Comparison of ENCODE assay signal across 8 cellular contexts in the genomic region with DNA sequence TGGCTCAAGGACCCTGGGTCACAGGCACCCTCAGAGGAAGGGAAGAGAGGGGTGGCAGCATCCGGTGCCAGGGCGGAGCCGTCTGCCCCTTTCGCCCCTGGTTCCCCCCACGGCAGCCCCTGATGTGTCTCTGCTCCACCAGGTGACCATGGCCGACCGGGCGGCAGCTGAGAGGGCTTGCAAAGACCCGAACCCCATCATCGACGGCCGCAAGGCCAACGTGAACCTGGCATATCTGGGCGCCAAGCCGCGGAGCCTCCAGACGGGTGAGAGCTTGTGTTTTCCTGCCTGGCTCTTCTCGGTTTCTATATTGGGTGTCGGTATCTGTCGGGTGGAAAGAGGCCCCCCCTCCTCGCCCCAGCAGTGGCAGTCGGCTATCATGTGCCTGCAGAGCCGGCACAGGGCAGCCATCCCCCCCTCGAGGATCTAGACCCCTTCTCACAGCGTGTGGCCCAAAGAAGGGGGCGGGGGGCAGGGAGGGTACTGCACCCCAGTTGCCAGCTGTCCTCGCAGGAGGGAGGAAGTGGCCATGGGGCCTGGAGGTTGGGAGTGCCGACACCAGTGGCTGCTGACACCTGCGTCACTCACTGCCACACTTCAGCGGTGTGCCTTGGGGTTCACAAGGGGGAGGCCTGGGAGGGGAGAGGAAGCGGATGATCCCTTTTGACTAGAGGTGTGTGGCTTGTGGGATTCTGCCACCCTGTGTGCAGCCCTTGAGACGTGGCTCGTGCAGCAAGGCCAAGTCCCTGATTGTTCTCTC. TPM values are rescaled to one million over a fixed set of nuclear protein-coding genes. Genes with fewer than 3 reads are reported as not detected.
DNase-seq lines count a peak whose midpoint lies in the region; ATAC-seq and TF ChIP-seq lines count a peak whose summit lies in the region.

No MANE protein-coding gene starts in this region.

- peak overlapping the region; percentile 55; the same call in 1 of the 2 replicates for H3K27ac ChIP-seq in HCT116 (ENCODE audit: low read depth, low read length)

- DNase-seq in Ammon's horn (ENCODE audit: low spot score) (peak; percentile 48), HCT116 (ENCODE audit: low read depth, low spot score) (no peak), cerebellum (ENCODE audit: low spot score) (peak; percentile 66), mesothelial cell of epicardium (ENCODE audit: low spot score in 2 of 2, unreplicated experiment in 2 of 2) (no peak), left lobe of liver (ENCODE audit: low spot score) (no peak)
- peak; percentile 39 to 81 (median 61) for DNase-seq in activated CD4-positive, CD25-positive, alpha-beta regulatory T cell (lab: John Stamatoyannopoulos, UW)
- peak; percentile 68 to 69 for DNase-seq in stimulated activated CD8-positive, alpha-beta memory T cell treated with anti-CD3 and anti-CD28 coated beads, Interleukin-7, amount 100 ng/mL, for 4 hours (ENCODE audit: low read depth in 2 of 2)

- RAD21 ChIA-PET in HCT116 (lab: Charles Lee; ENCODE audit: low non-redundant PET in 1 of 2, low total read pairs in 2 of 2, uncharacterized antibody in 2 of 2, unreplicated experiment in 2 of 2), result no interaction called here

- no peaks in the 10 kb centered on the region for H3K9me3 Mint-ChIP-seq in mesothelial cell of epicardium

- H3K27me3 Mint-ChIP-seq in mesothelial cell of epicardium (ENCODE audit: low read depth), result no peaks in the 10 kb centered on the region

- peaks cover 18 to 25% of the 10 kb centered on the region in 2 experiments; a peak in 3 of 4 replicates for H3K36me3 ChIP-seq in HCT116 (ENCODE audit: control insufficient read depth in 1 of 2, insufficient read depth in 2 of 2, low read length in 2 of 2)

- peaks cover 15% of the 10 kb centered on the region for H3K36me3 Mint-ChIP-seq in mesothelial cell of epicardium

- intact Hi-C loops in HCT116 (cut with micrococcal nuclease), result no loop called here

- no peak for ATAC-seq in HCT116
- ATAC-seq in HG03342 (IDR thresholded peaks at IDR 0.05; ENCODE audit: unreplicated experiment), result no peak
- no peak for ATAC-seq in left lobe of liver

- peak overlapping the region; percentile 69 for H3K9ac ChIP-seq in HCT116 (ENCODE audit: low read length)

- TF ChIP-seq RAD21 in HCT116 (IDR thresholded peaks at IDR 0.05; ENCODE audit: low read depth), result no peak

- CTCF ChIA-PET in HCT116 (lab: Charles Lee), result no interaction called here

- no peak overlapping the region for H2AFZ ChIP-seq in HCT116 (ENCODE audit: low read depth, low read length, poor library complexity, severe bottlenecking)

- peaks cover 56% of the 10 kb centered on the region for H3K79me2 ChIP-seq in HCT116 (ENCODE audit: insufficient read depth, low read length)

- no peaks in the 10 kb centered on the region for H3K9me3 ChIP-seq in HCT116 (ENCODE audit: control insufficient read depth in 1 of 2, insufficient read depth in 1 of 2, low read depth in 1 of 2, low read length in 2 of 2)

- POLR2A ChIA-PET in HCT116 (lab: Charles Lee), result no interaction called here

- BruUV-seq in HCT116 (replicated peaks; lab: Mats Ljungman, UMichigan), result TSS peak; percentile 57

- H3K4me1 ChIP-seq in HCT116 (ENCODE audit: control insufficient read depth in 1 of 2, insufficient read depth in 2 of 2, low read length in 2 of 2), result peaks cover 24 to 38% of the 10 kb centered on the region in 2 experiments

- peak overlapping the region; percentile 83 for H3K4me3 Mint-ChIP-seq in mesothelial cell of epicardium

- peak overlapping the region; percentile 68 for H3K27ac Mint-ChIP-seq in mesothelial cell of epicardium

- peak overlapping the region; percentile 90 for H3K4me2 ChIP-seq in HCT116 (ENCODE audit: low read length)

- H4K20me1 ChIP-seq in HCT116 (ENCODE audit: insufficient read depth), result no peaks in the 10 kb centered on the region

- H3K4me3 ChIP-seq in HCT116 (replicated peaks in 1 of 2; ENCODE audit: low read depth in 1 of 2, low read length in 2 of 2), result peak overlapping the region; percentile 66 to 77

- H3K27me3 ChIP-seq in HCT116 (ENCODE audit: insufficient read depth, low read length), result no peaks in the 10 kb centered on the region

- H3K9me2 ChIP-seq in HCT116 (ENCODE audit: insufficient read depth), result no peaks in the 10 kb centered on the region

- peaks cover 30% of the 10 kb centered on the region for H3K4me1 Mint-ChIP-seq in mesothelial cell of epicardium

- TF ChIP-seq POLR2A in HCT116 (IDR thresholded peaks at IDR 0.05; ENCODE audit: borderline replicate concordance, extremely low read depth, insufficient read depth, insufficient read length), result no peak

- TF ChIP-seq CTCF in HCT116 (IDR thresholded peaks at IDR 0.05 in 2 of 3, conservative IDR thresholded peaks at IDR 0.05 in 1 of 3; ENCODE audit: borderline replicate concordance in 1 of 3, insufficient read depth in 1 of 3, low read depth in 2 of 3, low read length in 2 of 3) (no peak), mesothelial cell of epicardium (IDR thresholded peaks at IDR 0.05; ENCODE audit: unreplicated experiment) (no peak)

TF ChIP-seq in HCT116, 20 proteins besides CTCF, POLR2A, EP300 and RAD21:
- TF ChIP-seq, protein P1, sequence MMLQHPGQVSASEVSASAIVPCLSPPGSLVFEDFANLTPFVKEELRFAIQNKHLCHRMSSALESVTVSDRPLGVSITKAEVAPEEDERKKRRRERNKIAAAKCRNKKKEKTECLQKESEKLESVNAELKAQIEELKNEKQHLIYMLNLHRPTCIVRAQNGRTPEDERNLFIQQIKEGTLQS (IDR thresholded peaks at IDR 0.05), result no peak
- TF ChIP-seq CBX3 (IDR thresholded peaks at IDR 0.05; ENCODE audit: low read depth) (no peak), EGR1 (IDR thresholded peaks at IDR 0.05; ENCODE audit: low read depth) (no peak), EZH2phosphoT487 (IDR thresholded peaks at IDR 0.05; ENCODE audit: borderline replicate concordance) (no peak), SP1 (IDR thresholded peaks at IDR 0.05; ENCODE audit: low read depth) (no peak), ELF1 (IDR thresholded peaks at IDR 0.05; ENCODE audit: borderline replicate concordance, low read depth) (no peak), CEBPB (IDR thresholded peaks at IDR 0.05; ENCODE audit: low read depth) (no peak)

RNA-seq across cellular contexts. Expression of a gene that starts 1.5 kb away (rescaled TPM):
- 36.2 TPM for total RNA-seq in HCT116 (2021; ENCODE audit: unreplicated experiment)
- 33.1 and 35.2 TPM in 2 replicates for polyA plus RNA-seq in HCT116 (2012)
- total RNA-seq in cerebellum, result 11.4 TPM
- 23.8 to 25.6 TPM (median 25.3 TPM) in 3 replicates for total RNA-seq in mesothelial cell of epicardium
- 6.0 TPM for total RNA-seq in left lobe of liver

RNA-seq across cellular contexts. Expression of a gene that starts 41.6 kb away (rescaled TPM):
- 46.3 TPM for total RNA-seq in HCT116 (2021; ENCODE audit: unreplicated experiment)
- polyA plus RNA-seq in HCT116 (2012), result 44.5 and 51.2 TPM in 2 replicates
- 26.9 TPM for total RNA-seq in cerebellum
- 44.3 to 45.2 TPM (median 44.4 TPM) in 3 replicates for total RNA-seq in mesothelial cell of epicardium
- total RNA-seq in left lobe of liver, result 9.0 TPM

Comparison
In these comparisons a context has a peak if more than half of its experiments do, and no peak if none do; other contexts are left out.
1. DNase-seq: peak in Ammon's horn (single experiment), activated CD4-positive, CD25-positive, alpha-beta regulatory T cell (4 of 4), cerebellum (single experiment) and stimulated activated CD8-positive, alpha-beta memory T cell treated with anti-CD3 and anti-CD28 coated beads, Interleukin-7, amount 100 ng/mL, for 4 hours (2 of 2); none in HCT116 (single experiment), mesothelial cell of epicardium (0 of 2) and left lobe of liver (single experiment).